Comparison of ENCODE assay signal across 9 cellular contexts in the genomic region with DNA sequence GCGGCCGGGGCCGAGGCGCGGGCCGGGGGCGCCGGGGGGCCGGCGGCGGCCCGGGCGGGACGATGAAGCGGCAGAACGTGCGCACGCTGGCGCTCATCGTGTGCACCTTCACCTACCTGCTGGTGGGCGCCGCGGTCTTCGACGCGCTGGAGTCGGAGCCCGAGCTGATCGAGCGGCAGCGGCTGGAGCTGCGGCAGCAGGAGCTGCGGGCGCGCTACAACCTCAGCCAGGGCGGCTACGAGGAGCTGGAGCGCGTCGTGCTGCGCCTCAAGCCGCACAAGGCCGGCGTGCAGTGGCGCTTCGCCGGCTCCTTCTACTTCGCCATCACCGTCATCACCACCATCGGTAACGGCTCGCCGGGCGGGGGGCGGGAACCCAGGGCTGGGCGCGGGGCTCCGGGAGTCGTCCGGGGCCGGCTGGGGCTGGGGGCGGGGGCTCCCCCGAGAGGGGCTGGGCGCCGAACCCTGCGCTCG. TPM values are rescaled to one million over a fixed set of nuclear protein-coding genes. Genes with fewer than 3 reads are reported as not detected.
DNase-seq lines count a peak whose midpoint lies in the region; ATAC-seq and TF ChIP-seq lines count a peak whose summit lies in the region.
"Had no signal": no experiment of that assay in that cellular context is flagged by ENCODE, and none has a peak within 500 bp of the region (broad histone marks: within the 10 kb centered on the region; RNA-seq: fewer than 3 reads in every experiment).

No MANE protein-coding gene starts in this region.

- H3K27me3 ChIP-seq in fibroblast of lung (ENCODE audit: control insufficient read depth, insufficient read depth, low read length) (peaks cover 33% of the 10 kb centered on the region), trophoblast cell (ENCODE audit: insufficient read depth, low read length) (peaks cover 26% of the 10 kb centered on the region)

- H2BK5ac ChIP-seq in trophoblast cell (ENCODE audit: low read depth, low read length, poor library complexity) = no peak overlapping the region

- no peaks in the 10 kb centered on the region for H4K20me1 ChIP-seq in fibroblast of lung (ENCODE audit: control insufficient read depth, extremely low read depth, insufficient read depth, low read length)

- peaks cover 70% of the 10 kb centered on the region for H3K27me3 Mint-ChIP-seq in stimulated activated memory B cell treated with anti-CD40 and anti-IgM and Interleukin-4, amounts not matched to agents 10 μg/mL and 1 μg/mL and 100 μg/mL, for 72 hours

- no peak for ATAC-seq in stimulated activated memory B cell treated with anti-CD40 and anti-IgM and Interleukin-4, amounts not matched to agents 10 μg/mL and 1 μg/mL and 100 μg/mL, for 72 hours
- ATAC-seq in HG03097 (IDR thresholded peaks at IDR 0.05; ENCODE audit: low FRiP score, unreplicated experiment) = no peak

- H3K4ac ChIP-seq in trophoblast cell (ENCODE audit: low read depth, low read length) = no peak overlapping the region

- in situ Hi-C loops in KBM-7 (cut with MboI; ENCODE audit: low pct_unique_long_range_greater_than_20kb, low sequenced_read_pairs) = no loop called here

- no peak for TF ChIP-seq CTCF in fibroblast of lung (conservative IDR thresholded peaks at IDR 0.05 in 1 of 2, IDR thresholded peaks at IDR 0.05 in 1 of 2; ENCODE audit: low read depth in 1 of 2, low read length in 2 of 2)

- H3K36me3 ChIP-seq in fibroblast of lung (ENCODE audit: control insufficient read depth, insufficient read depth, low read length) (no peaks in the 10 kb centered on the region), trophoblast cell (ENCODE audit: control insufficient read depth in 1 of 2, insufficient read depth in 2 of 2, low read length in 2 of 2) (no peaks in the 10 kb centered on the region)

- H3K27ac ChIP-seq in fibroblast of lung (ENCODE audit: insufficient read depth, low read length) (no peak overlapping the region), trophoblast cell (ENCODE audit: low read depth, low read length) (no peak overlapping the region)

- no peaks in the 10 kb centered on the region for H3K79me1 ChIP-seq in trophoblast cell (ENCODE audit: low read length)

- WGBS in trophoblast cell (ENCODE audit: extremely low coverage, insufficient coverage, insufficient read length) = no CpG with 5 or more reads among the region's 67 CpGs

- H2BK12ac ChIP-seq in trophoblast cell (ENCODE audit: low read length) = no peak overlapping the region

- no peak overlapping the region for H3K18ac ChIP-seq in trophoblast cell (ENCODE audit: low read length)

- H2AK5ac ChIP-seq in trophoblast cell (ENCODE audit: low read length) = no peak overlapping the region

- no peak overlapping the region for H2AFZ ChIP-seq in fibroblast of lung (ENCODE audit: low read length)
- H2AFZ ChIP-seq in trophoblast cell (ENCODE audit: insufficient read depth, low read length, poor library complexity) = no peak overlapping the region

- H3K14ac ChIP-seq in trophoblast cell (ENCODE audit: low read length) = no peak overlapping the region

- H3K4me1 ChIP-seq in fibroblast of lung (ENCODE audit: control insufficient read depth, extremely low read depth, insufficient read depth, low read length) (no peaks in the 10 kb centered on the region), trophoblast cell (ENCODE audit: control insufficient read depth in 1 of 2, insufficient read depth in 2 of 2, low read length in 2 of 2) (peaks cover 8 to 10% of the 10 kb centered on the region in 2 experiments)

- H4K8ac ChIP-seq in trophoblast cell (ENCODE audit: low read depth, low read length) = no peak overlapping the region

- H3K79me2 ChIP-seq in fibroblast of lung (ENCODE audit: control insufficient read depth, insufficient read depth, low read length) (no peaks in the 10 kb centered on the region), trophoblast cell (ENCODE audit: control insufficient read depth, insufficient read depth, low read length, poor library complexity) (no peaks in the 10 kb centered on the region)

- H2BK120ac ChIP-seq in trophoblast cell (ENCODE audit: insufficient read depth, low read length, poor library complexity) = no peak overlapping the region

- H3K23ac ChIP-seq in trophoblast cell (ENCODE audit: low read length) = no peak overlapping the region

- H3K9ac ChIP-seq in fibroblast of lung (ENCODE audit: insufficient read depth, low read length) (no peak overlapping the region), trophoblast cell (ENCODE audit: low read length) (no peak overlapping the region)

- no peak overlapping the region for H4K91ac ChIP-seq in trophoblast cell (ENCODE audit: low read depth, low read length)

- H3K4me3 Mint-ChIP-seq in stimulated activated memory B cell treated with anti-CD40 and anti-IgM and Interleukin-4, amounts not matched to agents 10 μg/mL and 1 μg/mL and 100 μg/mL, for 72 hours = no peak overlapping the region
- H3K4me3 Mint-ChIP-seq: activated CD4-positive, alpha-beta memory T cell treated with anti-CD3 and anti-CD28 coated beads, Interleukin-2, amount 10 ng/mL, durations not matched to agents 7 days and 5 days had no signal

- H3K27ac Mint-ChIP-seq in stimulated activated memory B cell treated with anti-CD40 and anti-IgM and Interleukin-4, amounts not matched to agents 10 μg/mL and 1 μg/mL and 100 μg/mL, for 72 hours = no peak overlapping the region
- H3K27ac Mint-ChIP-seq: activated CD4-positive, alpha-beta memory T cell treated with anti-CD3 and anti-CD28 coated beads, Interleukin-2, amount 10 ng/mL, durations not matched to agents 7 days and 5 days had no signal

- no peaks in the 10 kb centered on the region for H3K36me3 Mint-ChIP-seq in stimulated activated memory B cell treated with anti-CD40 and anti-IgM and Interleukin-4, amounts not matched to agents 10 μg/mL and 1 μg/mL and 100 μg/mL, for 72 hours

- H3K4me3 ChIP-seq in fibroblast of lung (replicated peaks in 1 of 4; ENCODE audit: control extremely low read depth in 1 of 4, insufficient read depth in 1 of 4, low read depth in 3 of 4, low read length in 4 of 4) = no peak overlapping the region
- no peak overlapping the region for H3K4me3 ChIP-seq in trophoblast cell (ENCODE audit: low read depth, low read length)

- H3K4me2 ChIP-seq in fibroblast of lung (ENCODE audit: extremely low read depth, insufficient read depth, low read length) (peak overlapping the region; percentile 35), trophoblast cell (ENCODE audit: low read length) (peak overlapping the region; percentile 77)

- H3K4me1 Mint-ChIP-seq in stimulated activated memory B cell treated with anti-CD40 and anti-IgM and Interleukin-4, amounts not matched to agents 10 μg/mL and 1 μg/mL and 100 μg/mL, for 72 hours = peaks cover 6% of the 10 kb centered on the region
- H3K4me1 Mint-ChIP-seq: activated CD4-positive, alpha-beta memory T cell treated with anti-CD3 and anti-CD28 coated beads, Interleukin-2, amount 10 ng/mL, durations not matched to agents 7 days and 5 days had no signal

- H3K9me3 Mint-ChIP-seq in stimulated activated memory B cell treated with anti-CD40 and anti-IgM and Interleukin-4, amounts not matched to agents 10 μg/mL and 1 μg/mL and 100 μg/mL, for 72 hours = no peaks in the 10 kb centered on the region
- H3K9me3 Mint-ChIP-seq: activated CD4-positive, alpha-beta memory T cell treated with anti-CD3 and anti-CD28 coated beads, Interleukin-2, amount 10 ng/mL, durations not matched to agents 7 days and 5 days had no signal

- H3K9me3 ChIP-seq in fibroblast of lung (ENCODE audit: control insufficient read depth, insufficient read depth, low read depth, low read length) = no peaks in the 10 kb centered on the region
- peaks cover 4% of the 10 kb centered on the region for H3K9me3 ChIP-seq in trophoblast cell (ENCODE audit: insufficient read depth, low read depth, low read length)

- no peak overlapping the region for H4K12ac ChIP-seq in trophoblast cell (ENCODE audit: low read depth, low read length)

- DNase-seq in DMS 273 treated with DMSO at 0.1 percent for 48 hours (lab: John Stamatoyannopoulos, UW) (peak; percentile 6), NCI-H2227 (lab: John Stamatoyannopoulos, UW; ENCODE audit: unreplicated experiment) (peak; percentile 83), fibroblast of lung (ENCODE audit: low read depth in 2 of 2) (peak; percentile 21 to 70), trophoblast cell (peak; percentile 42 to 58), KBM-7 (no peak), NCI-H1694 treated with DMSO at 0.1 percent for 48 hours (lab: John Stamatoyannopoulos, UW) (no peak)

RNA-seq across cellular contexts. Expression of a gene that starts 0.3 kb away (rescaled TPM):
- under 0.01 and 0.26 TPM in 2 replicates for total RNA-seq in fibroblast of lung
- 0.01 TPM in 1 of 2 replicates, not detected in the other for polyA plus RNA-seq in fibroblast of lung
- 0.02 TPM in 1 of 2 replicates, not detected in the other for polyA plus RNA-seq in fibroblast of lung (2012)
- not detected in 2 replicates for polyA minus RNA-seq in fibroblast of lung (ENCODE audit: low replicate concordance)
- 0.29 and 0.42 TPM in 2 replicates for polyA plus RNA-seq in trophoblast cell (2013)
- total RNA-seq: activated CD4-positive, alpha-beta memory T cell treated with anti-CD3 and anti-CD28 coated beads, Interleukin-2, amount 10 ng/mL, durations not matched to agents 7 days and 5 days had no signal

RNA-seq across cellular contexts. Expression of a gene that starts 51.7 kb away (rescaled TPM):
- not detected in 2 replicates for total RNA-seq in fibroblast of lung
- not detected in 2 replicates for polyA plus RNA-seq in fibroblast of lung
- not detected in 2 replicates for polyA plus RNA-seq in fibroblast of lung (2012)
- polyA minus RNA-seq in fibroblast of lung (ENCODE audit: low replicate concordance) = not detected in 2 replicates
- 0.07 and 0.14 TPM in 2 replicates for polyA plus RNA-seq in trophoblast cell (2013)
- total RNA-seq: activated CD4-positive, alpha-beta memory T cell treated with anti-CD3 and anti-CD28 coated beads, Interleukin-2, amount 10 ng/mL, durations not matched to agents 7 days and 5 days had no signal

Comparison
In these comparisons a context has a peak if more than half of its experiments do, and no peak if none do; other contexts are left out.
1. DNase-seq: peak in DMS 273 treated with DMSO at 0.1 percent for 48 hours (single experiment), NCI-H2227 (single experiment), fibroblast of lung (2 of 2) and trophoblast cell (2 of 2); none in KBM-7 (single experiment) and NCI-H1694 treated with DMSO at 0.1 percent for 48 hours (single experiment).